In the genomic region with DNA sequence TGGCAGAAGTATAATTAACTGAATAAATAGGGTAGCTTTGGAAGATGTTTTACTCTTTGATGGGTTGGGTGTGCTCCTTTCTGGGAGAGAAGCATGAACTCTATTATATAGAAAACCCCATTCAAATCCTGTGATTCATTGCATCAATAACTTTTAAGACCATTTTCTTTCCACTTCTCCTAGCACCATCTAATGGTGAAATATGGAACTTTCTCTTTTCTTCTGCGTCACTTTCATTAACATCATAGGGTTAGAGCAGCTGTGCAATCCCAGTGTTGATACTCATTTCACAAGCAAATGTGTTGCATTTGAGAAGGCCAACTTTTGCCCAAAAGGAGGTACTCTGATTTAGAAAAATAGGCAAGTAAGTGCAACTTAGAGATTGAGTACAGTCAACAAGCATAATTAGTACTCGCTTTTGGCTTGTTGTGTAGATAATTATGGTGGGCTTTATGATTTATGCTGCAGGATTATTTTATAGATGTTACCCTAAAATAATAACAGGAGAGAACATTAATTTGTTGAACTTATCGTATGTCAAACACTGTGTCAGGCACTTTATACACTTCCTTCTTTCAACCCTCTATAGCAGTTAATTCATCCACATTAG, we compare ENCODE assay signal across 8 cellular contexts.
A peak's percentile ranks its signal among the peaks of the same experiment; 100 is the strongest.
DNase-seq lines count a peak whose midpoint lies in the region; ATAC-seq, FAIRE-seq and TF ChIP-seq lines count a peak whose summit lies in the region.

No MANE protein-coding gene starts in this region.

- TF ChIP-seq CTCF in D721Med (IDR thresholded peaks at IDR 0.05; ENCODE audit: insufficient read depth, missing control alignments) (peak; percentile 72), astrocyte of the spinal cord (IDR thresholded peaks at IDR 0.05; ENCODE audit: low read depth, low read length) (peak; percentile 67)

- ATAC-seq in GM19324 (IDR thresholded peaks at IDR 0.05; ENCODE audit: low FRiP score, unreplicated experiment) (peak; percentile 74), HG03280 (IDR thresholded peaks at IDR 0.05; ENCODE audit: unreplicated experiment) (peak; percentile 87)

- H3K9me3 ChIP-seq in subcutaneous abdominal adipose tissue (ENCODE audit: control insufficient read depth in 5 of 5, low read length in 5 of 5): no peaks in the 10 kb centered on the region

- H3K4me1 ChIP-seq in subcutaneous abdominal adipose tissue (ENCODE audit: control insufficient read depth in 5 of 5, insufficient read depth in 5 of 5, low read length in 5 of 5): peaks cover 3 to 58% (median 38%) of the 10 kb centered on the region in 5 donors

- H3K4me3 ChIP-seq in astrocyte of the spinal cord (ENCODE audit: low read depth, low read length) (no peak overlapping the region), subcutaneous abdominal adipose tissue (ENCODE audit: low read depth in 1 of 5, low read length in 5 of 5) (no peak overlapping the region)

- FAIRE-seq in D721Med (lab: Jason Lieb, UNC) (peak; percentile 94), islet of Langerhans (lab: Jason Lieb, UNC) (peak; percentile 96)

- in situ Hi-C loops in astrocyte of the spinal cord (cut with HindIII; ENCODE audit: low sequenced_read_pairs): no loop called here

- H3K9ac ChIP-seq in subcutaneous abdominal adipose tissue (ENCODE audit: low read length in 5 of 5): no peak overlapping the region

- H3K27ac ChIP-seq in subcutaneous abdominal adipose tissue (ENCODE audit: low read depth, low read length): peak overlapping the region; percentile 53

- no peak for DNase-seq in D721Med (ENCODE audit: insufficient read length, low spot score)
- DNase-seq in NCI-H345 (lab: John Stamatoyannopoulos, UW): peak; percentile 63
- DNase-seq in astrocyte of the spinal cord (ENCODE audit: low read depth, low spot score): peak; percentile 82
- no peak for DNase-seq in stimulated activated CD4-positive, alpha-beta T cell treated with anti-CD3 and anti-CD28 coated beads, Interleukin-4, amount 100 ng/mL, for 24 hours

- no peaks in the 10 kb centered on the region for H3K27me3 ChIP-seq in subcutaneous abdominal adipose tissue (ENCODE audit: control insufficient read depth in 5 of 5, insufficient read depth in 4 of 5, low read length in 5 of 5)

- H3K36me3 ChIP-seq in subcutaneous abdominal adipose tissue (ENCODE audit: control insufficient read depth in 5 of 5, insufficient read depth in 5 of 5, low read length in 5 of 5): peaks cover 0 to 5% (median 0%) of the 10 kb centered on the region in 5 donors

Comparison
In these comparisons a context has a peak if more than half of its experiments do, and no peak if none do; other contexts are left out.
1. DNase-seq: peak in NCI-H345 (single experiment) and astrocyte of the spinal cord (single experiment); none in D721Med (single experiment) and stimulated activated CD4-positive, alpha-beta T cell treated with anti-CD3 and anti-CD28 coated beads, Interleukin-4, amount 100 ng/mL, for 24 hours (single experiment).